ENCODE assay signal across 10 cellular contexts in genomic region chr19:57269515-57270250, GRCh38. TPM values are rescaled to one million over a fixed set of nuclear protein-coding genes. Genes with fewer than 3 reads are reported as not detected.
DNase-seq lines count a peak whose midpoint lies in the region; ATAC-seq and TF ChIP-seq lines count a peak whose summit lies in the region.
"Had no signal": no experiment of that assay in that cellular context is flagged by ENCODE, and none has a peak within 500 bp of the region (broad histone marks: within the 10 kb centered on the region; RNA-seq: fewer than 3 reads in every experiment).

No MANE protein-coding gene starts in this region.

- DNase-seq in AG04450 (ENCODE audit: low read depth, low spot score) (peak; percentile 63), PC-3 (peak; percentile 95), fibroblast of pulmonary artery (ENCODE audit: low read depth) (peak; percentile 72), UCSD-AML1 (lab: John Stamatoyannopoulos, UW; ENCODE audit: unreplicated experiment) (no peak), HAP-1 (ENCODE audit: low spot score in 2 of 2) (no peak), HEK293T (ENCODE audit: extremely low spot score) (no peak)
- no peak for DNase-seq in T-helper 2 cell treated with Interferon-gamma antibody and Interleukin-4, amounts not matched to agents 5 μg/mL and 100 μg/mL, for 36 hours (ENCODE audit: low spot score)
- DNase-seq: H9 had no signal

- H3K9me3 ChIP-seq in AG04450 (ENCODE audit: control insufficient read depth, insufficient read depth, low read length) (no peaks in the 10 kb centered on the region), PC-3 (ENCODE audit: low read length) (no peaks in the 10 kb centered on the region), HAP-1 (no peaks in the 10 kb centered on the region)

- H3K36me3 ChIP-seq in PC-3 (ENCODE audit: low read depth, low read length), result no peaks in the 10 kb centered on the region
- H3K36me3 ChIP-seq in HAP-1 (replicated peaks), result no peaks in the 10 kb centered on the region

- TF ChIP-seq CTCF in AG04450 (IDR thresholded peaks at IDR 0.05; ENCODE audit: low read depth, low read length) (no peak), PC-3 (conservative IDR thresholded peaks at IDR 0.05; ENCODE audit: low read depth, low read length) (no peak), fibroblast of pulmonary artery (IDR thresholded peaks at IDR 0.05; ENCODE audit: low read length, missing control alignments) (no peak)

- no peaks in the 10 kb centered on the region for H3F3A ChIP-seq in PC-3 (ENCODE audit: low read length, unreplicated experiment)

- H3K4me1 Mint-ChIP-seq in T-helper 2 cell treated with Interferon-gamma antibody and Interleukin-4, amounts not matched to agents 5 μg/mL and 100 μg/mL, for 36 hours (ENCODE audit: low read depth), result peaks cover 2% of the 10 kb centered on the region

- peaks cover 21% of the 10 kb centered on the region for H3K4me1 ChIP-seq in PC-3 (ENCODE audit: insufficient read depth, low read length)
- H3K4me1 ChIP-seq in HAP-1, result peaks cover 6% of the 10 kb centered on the region
- H3K4me1 ChIP-seq: ascending aorta had no signal

- in situ Hi-C loops in HAP-1 (cut with MboI; ENCODE audit: low sequenced_read_pairs), result no loop called here

- H3K27me3 ChIP-seq in AG04450 (ENCODE audit: control insufficient read depth, insufficient read depth, low read length) (no peaks in the 10 kb centered on the region), PC-3 (ENCODE audit: low read length) (no peaks in the 10 kb centered on the region), HAP-1 (ENCODE audit: low read depth) (no peaks in the 10 kb centered on the region)
- H3K27me3 ChIP-seq: ascending aorta had no signal

- no peaks in the 10 kb centered on the region for H4K20me1 ChIP-seq in PC-3 (ENCODE audit: low read length)

- peak overlapping the region; percentile 45 for H3K4me2 ChIP-seq in PC-3 (ENCODE audit: low read length)

- intact Hi-C loops in PC-3 (cut with micrococcal nuclease), result no loop called here

- peak; percentile 40 for ATAC-seq in GM18870 (IDR thresholded peaks at IDR 0.05; ENCODE audit: unreplicated experiment)
- peak; percentile 97 for ATAC-seq in PC-3

- H3K9me3 Mint-ChIP-seq in T-helper 2 cell treated with Interferon-gamma antibody and Interleukin-4, amounts not matched to agents 5 μg/mL and 100 μg/mL, for 36 hours, result peaks cover 41% of the 10 kb centered on the region
- H3K9me3 Mint-ChIP-seq: H9 had no signal

- H3K27ac Mint-ChIP-seq in T-helper 2 cell treated with Interferon-gamma antibody and Interleukin-4, amounts not matched to agents 5 μg/mL and 100 μg/mL, for 36 hours, result no peak overlapping the region
- H3K27ac Mint-ChIP-seq: H9 had no signal

- CTCF ChIA-PET in AG04450 (lab: Charles Lee), result no interaction called here
- CTCF ChIA-PET in PC-3 (lab: Charles Lee), result no interaction called here
- CTCF ChIA-PET in HEK293T (lab: Yijun Ruan, JAX), result no interaction called here

- H3K4me3 ChIP-seq in AG04450 (ENCODE audit: low read depth, low read length) (no peak overlapping the region), PC-3 (ENCODE audit: low read length) (peak overlapping the region; percentile 6; the same call in 1 of the 2 replicates), fibroblast of pulmonary artery (replicated peaks; ENCODE audit: low read depth, low read length) (no peak overlapping the region), HAP-1 (no peak overlapping the region)
- H3K4me3 ChIP-seq: ascending aorta had no signal

- H3K27me3 Mint-ChIP-seq in T-helper 2 cell treated with Interferon-gamma antibody and Interleukin-4, amounts not matched to agents 5 μg/mL and 100 μg/mL, for 36 hours (ENCODE audit: low read depth), result no peaks in the 10 kb centered on the region

- no peak overlapping the region for H2AFZ ChIP-seq in PC-3 (ENCODE audit: low read length)

- no peaks in the 10 kb centered on the region for H3K79me2 ChIP-seq in PC-3 (ENCODE audit: low read length)

- POLR2A ChIA-PET in AG04450 (lab: Yijun Ruan, JAX), result interaction anchor here (0.6 kb wide), 1 partner anchor 78 kb away, joined by 3 read pairs; no protein-coding TSS in a partner anchor
- POLR2A ChIA-PET in PC-3 (lab: Charles Lee; ENCODE audit: unreplicated experiment), result no interaction called here
- POLR2A ChIA-PET in HEK293T (lab: Yijun Ruan, JAX), result no interaction called here

- H3K27ac ChIP-seq in AG04450 (ENCODE audit: low read depth, low read length) (peak overlapping the region; percentile 4), PC-3 (ENCODE audit: low read length) (peak overlapping the region; percentile 33)
- H3K27ac ChIP-seq: ascending aorta had no signal

- no peak overlapping the region for H3K9ac ChIP-seq in PC-3 (ENCODE audit: low read length)

- H3K9me2 ChIP-seq in PC-3 (replicated peaks; ENCODE audit: low read length), result no peaks in the 10 kb centered on the region

- peaks cover 7% of the 10 kb centered on the region for H3K36me3 Mint-ChIP-seq in T-helper 2 cell treated with Interferon-gamma antibody and Interleukin-4, amounts not matched to agents 5 μg/mL and 100 μg/mL, for 36 hours (ENCODE audit: low read depth)

- H3K4me3 Mint-ChIP-seq in T-helper 2 cell treated with Interferon-gamma antibody and Interleukin-4, amounts not matched to agents 5 μg/mL and 100 μg/mL, for 36 hours, result no peak overlapping the region
- H3K4me3 Mint-ChIP-seq: H9 had no signal

- BruUV-seq in PC-3 (replicated peaks; lab: Mats Ljungman, UMichigan), result no TSS peak

TF ChIP-seq in HEK293T, 16 proteins besides CTCF, POLR2A, EP300 and RAD21:
- TF ChIP-seq HDGF (IDR thresholded peaks at IDR 0.05; ENCODE audit: borderline replicate concordance), result no peak
- no peak for TF ChIP-seq L3MBTL2 (conservative IDR thresholded peaks at IDR 0.05)
- no peak for TF ChIP-seq TARDBP (IDR thresholded peaks at IDR 0.05)
- TF ChIP-seq ELF4 (IDR thresholded peaks at IDR 0.05), result no peak
- no peak for TF ChIP-seq SUZ12 (IDR thresholded peaks at IDR 0.05)

RNA-seq across cellular contexts. Expression of gene ZNF460, which starts 10.6 kb away (rescaled TPM):
- 11.2 and 13.0 TPM in 2 replicates for polyA plus RNA-seq in AG04450 (2011; rRNA removed)
- polyA minus RNA-seq in AG04450 (2011; rRNA and poly(A)+ RNA removed), result 193 and 196 TPM in 2 replicates
- total RNA-seq in PC-3 (2014; rRNA removed), result 39.5 and 60.6 TPM in 2 replicates

RNA-seq across cellular contexts. Expression of gene ZNF805, which starts 29.3 kb away (rescaled TPM):
- polyA plus RNA-seq in AG04450 (2011; rRNA removed), result 6.1 and 6.3 TPM in 2 replicates
- 53.0 and 57.8 TPM in 2 replicates for polyA minus RNA-seq in AG04450 (2011; rRNA and poly(A)+ RNA removed)
- total RNA-seq in PC-3 (2014; rRNA removed), result 12.9 and 13.1 TPM in 2 replicates

RNA-seq across cellular contexts. Expression of gene AURKC, which starts 38.9 kb away (rescaled TPM):
- polyA plus RNA-seq in AG04450 (2011; rRNA removed), result 0.17 and 0.19 TPM in 2 replicates
- polyA minus RNA-seq in AG04450 (2011; rRNA and poly(A)+ RNA removed), result 0.60 TPM in 1 of 2 replicates, not detected in the other
- total RNA-seq in PC-3 (2014; rRNA removed), result 2.0 and 3.2 TPM in 2 replicates
- total RNA-seq: ascending aorta had no signal

RNA-seq across cellular contexts. Expression of gene ZNF543, which starts 50.6 kb away (rescaled TPM):
- 2.6 and 2.7 TPM in 2 replicates for polyA plus RNA-seq in AG04450 (2011; rRNA removed)
- 8.4 and 8.5 TPM in 2 replicates for polyA minus RNA-seq in AG04450 (2011; rRNA and poly(A)+ RNA removed)
- total RNA-seq in PC-3 (2014; rRNA removed), result 5.2 and 7.6 TPM in 2 replicates

Comparison
In these comparisons a context has a peak if more than half of its experiments do, and no peak if none do; other contexts are left out.
1. DNase-seq: peak in AG04450 (single experiment), PC-3 (single experiment) and fibroblast of pulmonary artery (single experiment); none in T-helper 2 cell treated with Interferon-gamma antibody and Interleukin-4, amounts not matched to agents 5 μg/mL and 100 μg/mL, for 36 hours (single experiment), UCSD-AML1 (single experiment), HAP-1 (0 of 2) and HEK293T (single experiment).